Comparison of ENCODE assay signal across 8 cellular contexts in the genomic region with DNA sequence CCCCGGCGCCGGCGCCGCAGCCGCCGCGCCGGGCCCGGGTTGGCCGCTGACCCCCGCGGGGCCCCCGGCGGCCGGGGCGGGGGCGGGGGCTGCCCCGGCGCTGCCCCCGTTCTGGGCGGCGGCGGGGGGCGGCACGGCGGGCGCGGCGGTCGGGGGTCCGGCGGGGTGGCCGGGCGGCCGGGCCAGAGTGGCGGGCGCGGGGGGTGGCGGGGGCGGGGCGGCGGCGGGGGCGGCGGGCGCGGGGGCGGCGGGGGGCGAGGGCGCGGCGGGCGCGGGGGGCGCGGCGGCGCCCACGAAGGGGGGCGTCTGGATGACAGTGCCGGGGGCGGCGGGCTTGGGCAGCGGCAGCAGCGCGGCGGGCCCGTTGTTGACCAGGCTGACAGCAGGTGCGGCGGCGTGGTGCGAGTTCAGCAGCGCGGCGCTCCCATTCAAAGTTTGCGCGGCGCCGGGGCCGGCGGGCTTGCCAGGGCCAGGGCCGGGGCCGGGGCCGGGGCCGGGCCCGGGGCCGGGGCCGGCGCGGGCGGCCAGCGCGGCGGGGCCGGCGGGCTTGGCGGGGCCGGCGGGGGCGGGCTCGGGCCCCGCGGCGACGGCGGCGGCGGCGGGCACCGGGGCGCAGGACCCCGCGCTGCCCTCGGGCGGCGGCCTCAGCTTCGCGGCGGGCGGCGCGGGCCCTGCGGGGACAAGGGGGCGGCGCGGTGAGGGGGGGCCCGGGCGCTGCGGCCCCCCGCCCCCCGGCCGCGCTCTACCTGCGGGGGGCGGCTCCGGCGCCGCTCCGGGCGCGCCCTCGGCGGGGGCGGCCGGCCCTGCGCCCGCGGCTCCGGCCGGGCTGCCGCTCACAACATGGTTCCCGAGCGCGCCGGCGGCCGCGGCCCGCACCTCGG. TPM values are rescaled to one million over a fixed set of nuclear protein-coding genes. Genes with fewer than 3 reads are reported as not detected.
A peak's percentile ranks its signal among the peaks of the same experiment; 100 is the strongest.
DNase-seq lines count a peak whose midpoint lies in the region; ATAC-seq, FAIRE-seq and TF ChIP-seq lines count a peak whose summit lies in the region.

No MANE protein-coding gene starts in this region.

- 3% methylated on average over 19 of the region's 162 CpGs for WGBS in A549 (ENCODE audit: missing lambda C conversion rate)
- WGBS in esophagus squamous epithelium, 2 donors = 0% methylated on average over 2 of the region's 162 CpGs; no CpG with 5 or more reads in 1 of the 2 donors
- WGBS in pancreas, 2 donors = 0 to 1% methylated on average over 4 to 161 of the region's 162 CpGs

- no peak for FAIRE-seq in A549 (lab: Jason Lieb, UNC)
- FAIRE-seq in pancreas (lab: Jason Lieb, UNC) = no peak

- POLR2A ChIA-PET in A549 (lab: Yijun Ruan, JAX) = interaction anchor here (1.6 to 2.0 kb wide), 2 partner anchors 57 to 76 kb away, joined by 7 to 37 read pairs; a partner anchor contains a TSS

- no peak for TF ChIP-seq EP300 in A549 (IDR thresholded peaks at IDR 0.05)

- no peak for TF ChIP-seq RAD21 in A549 (conservative IDR thresholded peaks at IDR 0.05 in 1 of 2, IDR thresholded peaks at IDR 0.05 in 1 of 2)

- H3K27me3 ChIP-seq in esophagus squamous epithelium = no peaks in the 10 kb centered on the region
- H3K27me3 ChIP-seq in pancreas = no peaks in the 10 kb centered on the region

- peaks cover 2% of the 10 kb centered on the region; the same call in 1 of the 3 replicates for H3K9me3 ChIP-seq in A549
- H3K9me3 ChIP-seq in esophagus squamous epithelium = no peaks in the 10 kb centered on the region
- no peaks in the 10 kb centered on the region for H3K9me3 ChIP-seq in pancreas

- intact Hi-C loops in esophagus squamous epithelium (cut with DNase I) (loop anchor here (5.0 kb wide), 1 partner anchor 57 kb away; a partner anchor contains a TSS), pancreas (cut with DNase I) (loop anchor here in 1 of 3 donors (5.0 kb wide), 1 partner anchor 57 kb away; a partner anchor contains a TSS)

- H3K4me1 ChIP-seq in A549 = peaks cover 20% of the 10 kb centered on the region
- peaks cover 18 to 60% (median 29%) of the 10 kb centered on the region in 3 donors for H3K4me1 ChIP-seq in esophagus squamous epithelium
- H3K4me1 ChIP-seq in pancreas = peaks cover 15 to 27% (median 27%) of the 10 kb centered on the region in 3 donors

- ATAC-seq in A549 = peak in 1 of 2 experiments; percentile 35; a peak in 3 of 6 replicates
- peak; percentile 35 for ATAC-seq in GM18498 (IDR thresholded peaks at IDR 0.05; ENCODE audit: unreplicated experiment)
- ATAC-seq in HG02840 (IDR thresholded peaks at IDR 0.05; ENCODE audit: low FRiP score, unreplicated experiment) = peak; percentile 39
- peak in 3 of 4 donors; percentile 2 to 18 (median 5) for ATAC-seq in pancreas

- H3K27ac ChIP-seq in A549 = peak overlapping the region; percentile 89 to 99
- peak overlapping the region; percentile 71 to 97 (median 90) for H3K27ac ChIP-seq in esophagus squamous epithelium
- peak overlapping the region in 1 of 4 donors; percentile 58 for H3K27ac ChIP-seq in pancreas

- TF ChIP-seq POLR2A in A549 (IDR thresholded peaks at IDR 0.05; ENCODE audit: low read length) = no peak
- TF ChIP-seq POLR2A in esophagus squamous epithelium (IDR thresholded peaks at IDR 0.05) = no peak

- DNase-seq in A549 (ENCODE audit: low read depth in 1 of 2, low spot score in 1 of 2) = no peak
- peak; percentile 46 for DNase-seq in RPMI8226
- DNase-seq in esophagus squamous epithelium (lab: John Stamatoyannopoulos, UW) = no peak
- peak in 4 of 6 donors; percentile 23 to 82 (median 70) for DNase-seq in pancreas
- no peak for DNase-seq in HuH-7 (ENCODE audit: low spot score)
- DNase-seq in NCI-H2196 treated with DMSO at 0.1 percent for 48 hours (lab: John Stamatoyannopoulos, UW; ENCODE audit: unreplicated experiment) = no peak

- CTCF ChIA-PET in A549 (lab: Yijun Ruan, JAX) = interaction anchor here (0.9 kb wide), 1 partner anchor 20 kb away, joined by 3 read pairs; no protein-coding TSS in a partner anchor

- peak overlapping the region; percentile 88 for H3K4me2 ChIP-seq in A549

- TF ChIP-seq CTCF in A549 (IDR thresholded peaks at IDR 0.05) (no peak), esophagus squamous epithelium (IDR thresholded peaks at IDR 0.05) (no peak), pancreas (IDR thresholded peaks at IDR 0.05) (no peak)

- H3K36me3 ChIP-seq in esophagus squamous epithelium = no peaks in the 10 kb centered on the region
- H3K36me3 ChIP-seq in pancreas = no peaks in the 10 kb centered on the region

- H3K4me3 ChIP-seq in A549 (peak overlapping the region; percentile 89), esophagus squamous epithelium (peak overlapping the region; percentile 50 to 87 (median 72)), pancreas (peak overlapping the region in 3 of 4 donors; percentile 29 to 65 (median 61))

TF ChIP-seq in A549, 52 proteins besides CTCF, POLR2A, EP300 and RAD21:
- no peak for TF ChIP-seq HOXB13 (CRISPR knock-in tag; IDR thresholded peaks at IDR 0.05; ENCODE audit: low read depth)
- TF ChIP-seq ZNF302 (CRISPR knock-in tag; IDR thresholded peaks at IDR 0.05) = no peak
- no peak for TF ChIP-seq ESRRA (IDR thresholded peaks at IDR 0.05; ENCODE audit: borderline replicate concordance, low read length)
- no peak for TF ChIP-seq HDAC2 (IDR thresholded peaks at IDR 0.05)
- TF ChIP-seq EHF (CRISPR knock-in tag; IDR thresholded peaks at IDR 0.05) = no peak
- no peak for TF ChIP-seq EHMT2 (IDR thresholded peaks at IDR 0.05; ENCODE audit: low read depth)
- no peak for TF ChIP-seq SMC3 (IDR thresholded peaks at IDR 0.05)

RNA-seq across cellular contexts. Expression of a gene that starts 0.7 kb away (rescaled TPM):
- 5.7 and 6.1 TPM in 2 replicates for polyA plus RNA-seq in A549 (2011; rRNA removed)
- polyA plus RNA-seq in A549 (2012; cell fraction: cytosol; rRNA removed) = 11.0 and 13.3 TPM in 2 replicates
- 31.7 and 44.0 TPM in 2 replicates for polyA plus RNA-seq in A549 (2012; cell fraction: nucleus; rRNA removed)
- 11.0 to 14.3 TPM (median 12.5 TPM) in 3 replicates for polyA plus RNA-seq in A549 (2017; fragmentation: RNase III; extraction: RNeasy Plus Mini Kit Qiagen cat#74134 plus additional on column Dnase treatment)
- polyA minus RNA-seq in A549 (2011; rRNA and poly(A)+ RNA removed) = 4.0 and 8.7 TPM in 2 replicates
- 10 to 100 TPM in 3 of 4 donors, 1 to 10 TPM in 1; 4.9 to 16.5 (median 14.4) TPM for total RNA-seq in esophagus squamous epithelium
- total RNA-seq in pancreas = 10 to 100 TPM in 1 of 6 donors, 1 to 10 TPM in 5; 7.1 to 15.2 (median 8.4) TPM
- polyA plus RNA-seq in pancreas = 1 to 10 TPM; 5.7 to 9.2 TPM

RNA-seq across cellular contexts. Expression of a gene that starts 57.2 kb away (rescaled TPM):
- polyA plus RNA-seq in A549 (2011; rRNA removed) (18.3 and 22.7 TPM in 2 replicates), A549 (2017; fragmentation: RNase III; extraction: RNeasy Plus Mini Kit Qiagen cat#74134 plus additional on column Dnase treatment) (26.5 to 28.1 TPM (median 27.7 TPM) in 3 replicates), pancreas (10 to 100 TPM in 1 of 2 donors, 1 to 10 TPM in 1; 8.4 to 20.1 TPM)
- polyA plus RNA-seq in A549 (2012; cell fraction: cytosol; rRNA removed) = 29.0 and 41.2 TPM in 2 replicates
- 37.0 and 43.1 TPM in 2 replicates for polyA plus RNA-seq in A549 (2012; cell fraction: nucleus; rRNA removed)
- 19.9 and 20.3 TPM in 2 replicates for polyA minus RNA-seq in A549 (2011; rRNA and poly(A)+ RNA removed)
- total RNA-seq in esophagus squamous epithelium (10 to 100 TPM; 18.1 to 30.5 (median 21.7) TPM), pancreas (10 to 100 TPM; 14.9 to 19.7 (median 16.7) TPM)

Comparison
In these comparisons a context has a peak if more than half of its experiments do, and no peak if none do; other contexts are left out.
1. DNase-seq: peak in RPMI8226 (single experiment) and pancreas (4 of 6); none in A549 (0 of 2), esophagus squamous epithelium (single experiment), HuH-7 (single experiment) and NCI-H2196 treated with DMSO at 0.1 percent for 48 hours (single experiment).
2. Peak in every context shown above with its lines, with median percentiles within 50 percentile points of each other: H3K4me3 ChIP-seq.